23 cellular contexts compared by ENCODE assay signal in the genomic region with DNA sequence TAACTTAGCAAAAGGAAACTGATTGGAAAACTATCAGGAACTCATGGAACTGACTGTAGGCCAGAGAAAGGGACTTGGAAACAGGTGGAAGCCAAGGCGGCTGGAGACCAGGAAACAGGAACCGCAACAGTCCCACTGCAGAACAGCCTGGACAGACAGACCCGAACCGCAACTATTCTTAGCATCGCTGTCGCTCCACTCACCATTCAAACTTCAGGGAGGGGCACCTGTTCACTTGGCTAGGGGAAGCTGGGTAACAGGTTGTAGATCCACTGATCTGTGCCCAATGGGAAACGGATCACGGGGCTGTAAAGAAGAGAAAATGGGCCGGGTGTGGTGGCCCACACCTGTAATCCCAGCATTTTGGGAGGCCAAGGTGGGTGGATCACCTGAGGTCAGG.
"Had no signal": no experiment of that assay in that cellular context is flagged by ENCODE, and none has a peak within 500 bp of the region (broad histone marks: within the 10 kb centered on the region; RNA-seq: fewer than 3 reads in every experiment).

No MANE protein-coding gene starts in this region.

- H3K4me1 ChIP-seq: colonic mucosa had no signal

- H3K4me3 ChIP-seq: colonic mucosa, mucosa of descending colon, skin epidermis, transverse colon had no signal

- FAIRE-seq: TTC549 had no signal

- H3K36me3 ChIP-seq: colonic mucosa, transverse colon had no signal

- ATAC-seq: activated CD8-positive, alpha-beta T cell treated with anti-CD3 and anti-CD28 coated beads for 36 hours; left ventricle myocardium superior; mucosa of descending colon; naive thymus-derived CD8-positive, alpha-beta T cell; stimulated activated naive CD8-positive, alpha-beta T cell treated with anti-CD3 and anti-CD28 coated beads, Interleukin-15, Interleukin-2, amounts not matched to agents 100 U/mL and 50 U/mL, for 24 hours had no signal

- H3K27me3 ChIP-seq: colonic mucosa, transverse colon had no signal

- DNase-seq: activated B cell treated with CpG ODN at 0.5 μM for 24 hours; activated CD4-positive, alpha-beta T cell treated with anti-CD3 and anti-CD28 coated beads for 48 hours; activated CD8-positive, alpha-beta T cell treated with anti-CD3 and anti-CD28 coated beads for 36 hours; activated gamma-delta T cell; activated T-cell treated with anti-CD3 and anti-CD28 coated beads, Interleukin-2, amount 50 U/mL, for 48 hours; amniotic stem cell; colonic mucosa; effector CD4-positive, alpha-beta T cell; foreskin fibroblast; glutamatergic neuron; hypothalamus; kidney glomerular epithelial cell; left ventricle myocardium superior; mucosa of descending colon; naive thymus-derived CD8-positive, alpha-beta T cell; retina; stimulated activated CD4-positive, alpha-beta T cell treated with anti-CD3 and anti-CD28 coated beads, Interleukin-4, amount 100 ng/mL, for 4 hours; stimulated activated CD8-positive, alpha-beta memory T cell treated with anti-CD3 and anti-CD28 coated beads, Interleukin-4, amount 100 ng/mL, for 48 hours; stimulated activated naive CD8-positive, alpha-beta T cell treated with anti-CD3 and anti-CD28 coated beads, Interleukin-15, Interleukin-2, amounts not matched to agents 100 U/mL and 50 U/mL, for 24 hours; T-helper 2 cell; transverse colon had no signal

- H3K27ac ChIP-seq: colonic mucosa, skin epidermis, transverse colon had no signal

- H3K9me3 ChIP-seq: colonic mucosa, mucosa of descending colon, transverse colon had no signal
